Comparison of ENCODE assay signal across 1 cellular context in the genomic region with DNA sequence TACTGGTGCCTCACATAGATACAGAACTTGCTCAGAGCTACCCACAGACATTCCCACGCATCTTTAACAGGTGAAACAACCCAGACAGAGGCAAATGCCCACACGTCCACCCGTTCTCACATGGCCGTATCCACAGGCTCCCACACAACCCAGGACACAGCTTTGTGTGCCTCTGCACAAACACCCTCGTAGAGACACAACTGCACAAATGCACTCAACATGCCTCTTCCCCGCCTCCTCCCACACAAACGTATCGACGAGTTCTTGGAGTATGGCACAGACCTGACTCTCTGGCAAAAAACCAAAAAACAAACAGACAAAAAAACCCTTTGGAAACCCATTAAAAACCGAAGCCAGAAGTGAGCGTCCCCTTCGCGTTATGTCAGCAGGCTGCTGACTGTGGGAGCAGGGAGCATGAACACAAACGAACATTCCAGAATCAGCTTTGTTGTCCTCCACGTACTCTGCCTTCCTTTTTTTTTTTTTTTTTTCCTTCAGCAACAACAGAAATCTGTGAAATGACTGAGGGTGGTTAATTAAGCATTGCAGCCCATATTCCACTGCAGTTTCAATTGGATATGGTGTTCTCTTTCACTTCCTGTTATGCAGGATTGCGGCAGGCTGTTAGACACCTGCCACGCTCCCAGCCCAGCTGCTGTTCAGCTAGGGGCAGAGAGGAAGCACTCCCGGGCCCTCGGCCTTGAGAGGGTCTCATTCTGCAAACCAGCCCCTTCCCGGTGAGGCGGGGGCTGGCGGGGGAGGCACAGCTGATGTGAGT.
TF ChIP-seq lines count a peak whose summit lies in the region.

No MANE protein-coding gene starts in this region.

TF ChIP-seq in WTC11, 78 proteins besides CTCF, POLR2A, EP300 and RAD21 (continued from another document):
- no peak for TF ChIP-seq ZBTB21 (CRISPR knock-in tag; IDR thresholded peaks at IDR 0.05; ENCODE audit: borderline replicate concordance)
- TF ChIP-seq, protein P1, sequence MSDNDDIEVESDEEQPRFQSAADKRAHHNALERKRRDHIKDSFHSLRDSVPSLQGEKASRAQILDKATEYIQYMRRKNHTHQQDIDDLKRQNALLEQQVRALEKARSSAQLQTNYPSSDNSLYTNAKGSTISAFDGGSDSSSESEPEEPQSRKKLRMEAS (CRISPR knock-in tag; IDR thresholded peaks at IDR 0.05): no peak
- TF ChIP-seq NFE2L1 (CRISPR knock-in tag; IDR thresholded peaks at IDR 0.05): no peak
TF ChIP-seq in WTC11: peak in this region for 0.
